23 cellular contexts compared by ENCODE assay signal in genomic region chr12:101707131-101707782, GRCh38. TPM values are rescaled to one million over a fixed set of nuclear protein-coding genes. Genes with fewer than 3 reads are reported as not detected.
A peak's percentile ranks its signal among the peaks of the same experiment; 100 is the strongest.
DNase-seq lines count a peak whose midpoint lies in the region; ATAC-seq, FAIRE-seq and TF ChIP-seq lines count a peak whose summit lies in the region.
"Had no signal": no experiment of that assay in that cellular context is flagged by ENCODE, and none has a peak within 500 bp of the region (broad histone marks: within the 10 kb centered on the region; RNA-seq: fewer than 3 reads in every experiment).

No MANE protein-coding gene starts in this region.

- no peaks in the 10 kb centered on the region for H3K9me3 ChIP-seq in IMR-90 (ENCODE audit: control insufficient read depth, insufficient read depth, low read length)
- H3K9me3 ChIP-seq in GM12878 (replicated peaks; ENCODE audit: control insufficient read depth, insufficient read depth, low read length): no peaks in the 10 kb centered on the region
- H3K9me3 ChIP-seq in lung (ENCODE audit: control insufficient read depth in 2 of 2, insufficient read depth in 1 of 2, low read length in 1 of 2): no peaks in the 10 kb centered on the region
- no peaks in the 10 kb centered on the region for H3K9me3 ChIP-seq in esophagus muscularis mucosa
- no peaks in the 10 kb centered on the region for H3K9me3 ChIP-seq in prostate gland
- H3K9me3 ChIP-seq: psoas muscle, spleen had no signal

- POLR2A ChIA-PET in IMR-90 (lab: Charles Lee; ENCODE audit: unreplicated experiment): no interaction called here
- POLR2A ChIA-PET in GM12878 (lab: Charles Lee): no interaction called here

- TF ChIP-seq RAD21 in IMR-90 (IDR thresholded peaks at IDR 0.05; ENCODE audit: low read length) (no peak), GM12878 (IDR thresholded peaks at IDR 0.05; ENCODE audit: insufficient read depth, low read depth, low read length) (no peak)

- H3K4me2 ChIP-seq in IMR-90 (ENCODE audit: low read depth, low read length): no peak overlapping the region
- H3K4me2 ChIP-seq in GM12878 (ENCODE audit: control insufficient read depth, insufficient read depth): no peak overlapping the region

- no peak overlapping the region for H4K5ac ChIP-seq in IMR-90 (ENCODE audit: low read depth, low read length)

- no peak overlapping the region for H3K4me3 ChIP-seq in IMR-90 (ENCODE audit: insufficient read depth, low read depth, low read length)
- H3K4me3 ChIP-seq in GM12878: no peak overlapping the region
- H3K4me3 ChIP-seq in lung: no peak overlapping the region
- no peak overlapping the region for H3K4me3 ChIP-seq in esophagus muscularis mucosa
- H3K4me3 ChIP-seq in prostate gland: no peak overlapping the region
- H3K4me3 ChIP-seq: GM23248, psoas muscle, spleen had no signal

- no peak overlapping the region for H4K91ac ChIP-seq in IMR-90 (ENCODE audit: insufficient read depth, low read depth, low read length)

- no peak for FAIRE-seq in GM12878 (lab: Jason Lieb, UNC)
- FAIRE-seq: GM12891 had no signal

- H3K4ac ChIP-seq in IMR-90 (ENCODE audit: low read depth, low read length): no peak overlapping the region

- no peak overlapping the region for H2BK15ac ChIP-seq in IMR-90 (ENCODE audit: low read depth, low read length)

- no peak overlapping the region for H2AFZ ChIP-seq in IMR-90 (replicated peaks; ENCODE audit: low read length, poor library complexity)
- no peak overlapping the region for H2AFZ ChIP-seq in GM12878 (ENCODE audit: control insufficient read depth, low read depth, low read length)
- H2AFZ ChIP-seq: GM23248 had no signal

- BruUV-seq in IMR-90 (replicated peaks; lab: Mats Ljungman, UMichigan) (no TSS peak), GM12878 (replicated peaks; lab: Mats Ljungman, UMichigan) (no TSS peak)

- RAD21 ChIA-PET in GM12878 (lab: Charles Lee; ENCODE audit: unreplicated experiment): no interaction called here

- H3K4me1 ChIP-seq in IMR-90 (ENCODE audit: control insufficient read depth, insufficient read depth, low read length) (no peaks in the 10 kb centered on the region), GM12878 (ENCODE audit: control insufficient read depth, insufficient read depth, low read length) (no peaks in the 10 kb centered on the region), lung (ENCODE audit: control insufficient read depth in 2 of 2, insufficient read depth in 2 of 2, low read length in 2 of 2) (peaks cover 3 to 20% of the 10 kb centered on the region in 2 donors), esophagus muscularis mucosa (peaks cover 11 to 53% (median 31%) of the 10 kb centered on the region in 4 donors), prostate gland (replicated peaks) (no peaks in the 10 kb centered on the region)
- H3K4me1 ChIP-seq: foreskin keratinocyte had no signal

- H3K36me3 ChIP-seq in IMR-90 (ENCODE audit: control insufficient read depth, insufficient read depth, low read length): no peaks in the 10 kb centered on the region
- no peaks in the 10 kb centered on the region for H3K36me3 ChIP-seq in GM12878 (ENCODE audit: control insufficient read depth in 2 of 2, insufficient read depth in 2 of 2, low read length in 1 of 2)
- H3K36me3 ChIP-seq in lung (ENCODE audit: control insufficient read depth in 2 of 2, insufficient read depth in 2 of 2, low read length in 2 of 2): no peaks in the 10 kb centered on the region
- H3K36me3 ChIP-seq in esophagus muscularis mucosa: no peaks in the 10 kb centered on the region
- H3K36me3 ChIP-seq in prostate gland: no peaks in the 10 kb centered on the region
- H3K36me3 ChIP-seq: spleen had no signal

- no peak overlapping the region for H3K9ac ChIP-seq in IMR-90 (ENCODE audit: low read depth, low read length)
- H3K9ac ChIP-seq in GM12878 (ENCODE audit: control insufficient read depth, insufficient read depth, low read length): no peak overlapping the region
- H3K9ac ChIP-seq: GM23248 had no signal

- no peak overlapping the region for H4K8ac ChIP-seq in IMR-90 (ENCODE audit: low read depth in 2 of 2, low read length in 2 of 2)

- no peak overlapping the region for H2AK9ac ChIP-seq in IMR-90 (replicated peaks; ENCODE audit: low read depth, low read length, poor library complexity)

- SMC1A ChIA-PET in GM12878 (lab: Charles Lee; ENCODE audit: uncharacterized antibody, unreplicated experiment): interaction anchor here (0.9 to 1.5 kb wide), 6 partner anchors 8 to 100 kb away, joined by 3 to 5 read pairs (median 4); no protein-coding TSS in a partner anchor

- in situ Hi-C loops in IMR-90 (cut with MboI; ENCODE audit: low sequenced_read_pairs): no loop called here
- in situ Hi-C loops in GM12878 (cut with MboI): no loop called here

- no peak overlapping the region for H3K56ac ChIP-seq in IMR-90 (ENCODE audit: extremely low read depth, insufficient read depth, low read length)

- H3K79me2 ChIP-seq in GM12878 (ENCODE audit: control insufficient read depth, insufficient read depth, low read length): no peaks in the 10 kb centered on the region

- TF ChIP-seq POLR2A in IMR-90 (IDR thresholded peaks at IDR 0.05; ENCODE audit: low read depth, low read length): no peak
- no peak for TF ChIP-seq POLR2A in GM12878 (IDR thresholded peaks at IDR 0.05; ENCODE audit: low read depth, low read length)
- no peak for TF ChIP-seq POLR2A in esophagus muscularis mucosa (IDR thresholded peaks at IDR 0.05; ENCODE audit: low read depth)
- TF ChIP-seq POLR2A in prostate gland (IDR thresholded peaks at IDR 0.05): no peak

- peaks cover 4% of the 10 kb centered on the region; the same call in 1 of the 2 replicates for H4K20me1 ChIP-seq in IMR-90 (ENCODE audit: insufficient read depth, low read length)
- no peaks in the 10 kb centered on the region for H4K20me1 ChIP-seq in GM12878 (ENCODE audit: control insufficient read depth, insufficient read depth)

- H2AK5ac ChIP-seq in IMR-90 (ENCODE audit: low read depth, low read length): no peak overlapping the region

- CTCF ChIA-PET in IMR-90 (lab: Yijun Ruan, JAX): interaction anchor here (1.0 kb wide), 2 partner anchors 8 to 15 kb away, joined by 3 read pairs; no protein-coding TSS in a partner anchor
- CTCF ChIA-PET in GM12878 (lab: Yijun Ruan, JAX): no interaction called here

- DNase-seq in A172 (ENCODE audit: low spot score) (peak; percentile 18), IMR-90 (peak; percentile 55), GM12878 (ENCODE audit: low read depth, low spot score) (no peak), lung (ENCODE audit: low spot score) (no peak), posterior vena cava (ENCODE audit: low spot score) (no peak), esophagus muscularis mucosa (ENCODE audit: extremely low spot score) (no peak), prostate gland (ENCODE audit: low spot score) (no peak), Ammon's horn (ENCODE audit: low spot score) (no peak)
- DNase-seq: activated CD4-positive, alpha-beta T cell treated with anti-CD3 and anti-CD28 coated beads, Interleukin-2, amount 50 U/mL, for 1 hour; activated T-cell treated with anti-CD3 and anti-CD28 coated beads, Interleukin-2, amount 50 U/mL, for 1 hour; CD8-positive, alpha-beta memory T cell; cerebellar nuclear complex; foreskin keratinocyte; GM23248; naive thymus-derived CD8-positive, alpha-beta T cell; NCI-H1436 treated with DMSO at 0.1 percent for 48 hours; NCI-H2227 treated with DMSO at 0.1 percent for 48 hours; NK-92 treated with Interleukin-12 subunit alpha and Interleukin-12 subunit beta, amount 100 ng/mL, for 24 hours; psoas muscle; spleen; stimulated activated naive CD4-positive, alpha-beta T cell treated with Interleukin-2 at 50 U/mL for 16 hours; T-helper 9 cell had no signal

- H2BK20ac ChIP-seq in IMR-90 (ENCODE audit: low read depth, low read length): no peak overlapping the region

- no peak for TF ChIP-seq CTCF in IMR-90 (conservative IDR thresholded peaks at IDR 0.05; ENCODE audit: low read depth, low read length)
- TF ChIP-seq CTCF in GM12878 (IDR thresholded peaks at IDR 0.05 in 2 of 3, conservative IDR thresholded peaks at IDR 0.05 in 1 of 3; ENCODE audit: control insufficient read depth in 2 of 3, extremely low read depth in 1 of 3, insufficient read depth in 1 of 3, low read depth in 3 of 3, low read length in 3 of 3): no peak
- no peak for TF ChIP-seq CTCF in lung (IDR thresholded peaks at IDR 0.05; ENCODE audit: control extremely low read depth, extremely low read depth)
- no peak for TF ChIP-seq CTCF in esophagus muscularis mucosa (IDR thresholded peaks at IDR 0.05)
- TF ChIP-seq CTCF in prostate gland (IDR thresholded peaks at IDR 0.05): no peak

- H3K23ac ChIP-seq in IMR-90 (ENCODE audit: low read depth, low read length): no peak overlapping the region

- H3K18ac ChIP-seq in IMR-90 (ENCODE audit: low read depth, low read length): no peak overlapping the region

- peaks cover 11 to 25% of the 10 kb centered on the region in 2 experiments; a peak in 3 of 4 replicates for H3K79me1 ChIP-seq in IMR-90 (ENCODE audit: low read depth in 1 of 2, low read length in 2 of 2)

- H2BK120ac ChIP-seq in IMR-90 (ENCODE audit: low read depth, low read length): no peak overlapping the region

- TF ChIP-seq EP300 in GM12878 (IDR thresholded peaks at IDR 0.05; ENCODE audit: borderline replicate concordance in 1 of 2, control insufficient read depth in 1 of 2, low read depth in 2 of 2, low read length in 2 of 2): no peak
- no peak for TF ChIP-seq EP300 in esophagus muscularis mucosa (IDR thresholded peaks at IDR 0.05)

- H3K27me3 ChIP-seq in IMR-90 (ENCODE audit: control insufficient read depth, insufficient read depth, low read length) (no peaks in the 10 kb centered on the region), GM12878 (replicated peaks in 1 of 2; ENCODE audit: control insufficient read depth in 2 of 2, insufficient read depth in 2 of 2, low read length in 1 of 2) (no peaks in the 10 kb centered on the region), lung (ENCODE audit: control insufficient read depth, insufficient read depth) (no peaks in the 10 kb centered on the region), esophagus muscularis mucosa (no peaks in the 10 kb centered on the region), prostate gland (replicated peaks; ENCODE audit: insufficient read depth) (no peaks in the 10 kb centered on the region)
- H3K27me3 ChIP-seq: foreskin keratinocyte, spleen had no signal

- no peak overlapping the region for H2BK5ac ChIP-seq in IMR-90 (ENCODE audit: low read depth, low read length, poor library complexity, severe bottlenecking)

- H3K14ac ChIP-seq in IMR-90 (replicated peaks; ENCODE audit: low read depth, low read length): no peak overlapping the region

- no peak overlapping the region for H3K27ac ChIP-seq in IMR-90 (ENCODE audit: insufficient read depth, low read length)
- no peak overlapping the region for H3K27ac ChIP-seq in GM12878 (ENCODE audit: control insufficient read depth, insufficient read depth)
- H3K27ac ChIP-seq in lung (ENCODE audit: low read depth in 1 of 2, low read length in 1 of 2): no peak overlapping the region
- H3K27ac ChIP-seq in esophagus muscularis mucosa (replicated peaks in 1 of 4): no peak overlapping the region
- H3K27ac ChIP-seq in prostate gland: no peak overlapping the region
- H3K27ac ChIP-seq: foreskin keratinocyte, GM23248, psoas muscle, spleen had no signal

- no peaks in the 10 kb centered on the region for H3K9me1 ChIP-seq in IMR-90 (ENCODE audit: insufficient read depth, low read length)

- ATAC-seq in IMR-90 (ENCODE audit: low read depth) (peak; percentile 49), GM12878 (peak; percentile 15; the same call in 1 of the 3 replicates), lung (ENCODE audit: insufficient read depth, low FRiP score) (peak; percentile 75)
- ATAC-seq: foreskin keratinocyte; naive thymus-derived CD8-positive, alpha-beta T cell had no signal

- intact Hi-C loops in IMR-90 (cut with micrococcal nuclease): no loop called here
- intact Hi-C loops in GM12878 (cut with micrococcal nuclease; ENCODE audit: unreplicated experiment): no loop called here
- intact Hi-C loops in posterior vena cava (cut with DNase I): no loop called here
- intact Hi-C loops in esophagus muscularis mucosa (cut with DNase I): no loop called here
- intact Hi-C loops in prostate gland (cut with DNase I): no loop called here

- dilution Hi-C loops in IMR-90 (cut with HindIII; ENCODE audit: low sequenced_read_pairs, unreplicated experiment): no loop called here

RNA-seq across cellular contexts. Expression of gene CHPT1, which starts 9.8 kb away (rescaled TPM):
- 49.3 and 53.7 TPM in 2 replicates for total RNA-seq in A172 (2014; rRNA removed; shearing (Covaris generic))
- 8.1 and 18.6 TPM in 2 replicates for total RNA-seq in IMR-90 (2012; rRNA removed)
- polyA plus RNA-seq in IMR-90 (2012; rRNA removed): 11.4 and 11.7 TPM in 2 replicates
- 2.1 and 10.0 TPM in 2 replicates for polyA plus RNA-seq in IMR-90 (2012; cell fraction: cytosol; rRNA removed)
- 6.9 and 8.3 TPM in 2 replicates for polyA plus RNA-seq in IMR-90 (2012; cell fraction: nucleus; rRNA removed; ENCODE audit: low replicate concordance)
- total RNA-seq in GM12878 (2013; cell fraction: nucleolus; rRNA removed): 5.9 and 11.6 TPM in 2 replicates
- 6.8 and 8.4 TPM in 2 replicates for total RNA-seq in GM12878 (2014; rRNA removed)
- 3.6 and 4.1 TPM in 2 replicates for total RNA-seq in GM12878 (2014; rRNA removed; fragmentation: Illumina TruSeq; extraction: Trizol)
- 5.2 and 5.3 TPM in 2 replicates for total RNA-seq in GM12878 (2021)
- 4.5 TPM for polyA plus RNA-seq in GM12878 (2011; ENCODE audit: low read depth)
- polyA plus RNA-seq in GM12878 (2011; rRNA removed): 4.3 and 4.9 TPM in 2 replicates
- 1.8 and 2.3 TPM in 2 replicates for polyA plus RNA-seq in GM12878 (2011; cell fraction: cytosol; rRNA removed)
- 2.6 and 3.1 TPM in 2 replicates for polyA plus RNA-seq in GM12878 (2011; cell fraction: nucleus; rRNA removed)
- 8.0 and 10.0 TPM in 2 replicates for polyA plus RNA-seq in GM12878 (2012)
- polyA plus RNA-seq in GM12878 (2014; fragmentation: Illumina TruSeq; extraction: Trizol): 2.7 and 3.4 TPM in 2 replicates
- 1 to 10 TPM in 1 of 2 experiments, under 1 TPM in 1; 0.85 to 1.7 TPM for polyA plus RNA-seq in GM12878 (2014; fragmentation: Nextera tagmentation; extraction: Ambion mirVana)
- 4.3 and 4.5 TPM in 2 replicates for polyA plus RNA-seq in GM12878 (2014; rRNA removed)
- polyA plus RNA-seq in GM12878 (2016; fragmentation: Nextera tagmentation; extraction: Ambion mirVana): 10 to 100 TPM in 1 of 2 experiments, 1 to 10 TPM in 1; 1.5 to 10.2 TPM
- polyA minus RNA-seq in GM12878 (2011; rRNA and poly(A)+ RNA removed): 1.2 and 2.4 TPM in 2 replicates
- polyA minus RNA-seq in GM12878 (2011; cell fraction: cytosol; rRNA and poly(A)+ RNA removed): 0.94 and 3.0 TPM in 2 replicates
- polyA minus RNA-seq in GM12878 (2011; cell fraction: nucleus; rRNA and poly(A)+ RNA removed): 4.6 and 7.3 TPM in 2 replicates
- 10 to 100 TPM; 34.4 to 48.1 TPM for total RNA-seq in lung
- 10 to 100 TPM; 25.1 to 60.9 TPM for polyA plus RNA-seq in lung
- 10 to 100 TPM; 45.6 to 49.1 TPM for total RNA-seq in posterior vena cava
- 100 to 1,000 TPM in 1 of 4 donors, 10 to 100 TPM in 3; 57.5 to 180 (median 83.8) TPM for total RNA-seq in esophagus muscularis mucosa
- total RNA-seq in prostate gland: 100 to 1,000 TPM; 106 to 129 TPM

RNA-seq across cellular contexts. Expression of gene SYCP3, which starts 32.0 kb away (rescaled TPM):
- total RNA-seq in A172 (2014; rRNA removed; shearing (Covaris generic)): not detected in 2 replicates
- total RNA-seq in IMR-90 (2012; rRNA removed) (under 0.01 TPM in 1 of 2 replicates, not detected in the other), GM12878 (2014; rRNA removed) (0.17 and 0.54 TPM in 2 replicates), GM12878 (2014; rRNA removed; fragmentation: Illumina TruSeq; extraction: Trizol) (0.32 and 0.45 TPM in 2 replicates), GM12878 (2021) (0.05 and 0.28 TPM in 2 replicates), lung (1 to 10 TPM in 1 of 2 donors, under 1 TPM in 1; 0.46 to 1.2 TPM), posterior vena cava (under 1 TPM in 1 of 2 donors, not detected in 1; 0.24 TPM), esophagus muscularis mucosa (not detected), prostate gland (10 to 100 TPM in 1 of 2 donors, not detected in 1; 14.0 TPM)
- polyA plus RNA-seq in IMR-90 (2012; rRNA removed) (0.07 TPM in 1 of 2 replicates, not detected in the other), GM12878 (2011; rRNA removed) (0.12 and 0.42 TPM in 2 replicates), GM12878 (2014; fragmentation: Illumina TruSeq; extraction: Trizol) (0.15 TPM in 1 of 2 replicates, not detected in the other), GM12878 (2014; fragmentation: Nextera tagmentation; extraction: Ambion mirVana) (under 1 TPM; 0.55 to 0.58 TPM), GM12878 (2014; rRNA removed) (0.13 and 0.24 TPM in 2 replicates), GM12878 (2016; fragmentation: Nextera tagmentation; extraction: Ambion mirVana) (under 1 TPM; 0.08 to 0.25 TPM), lung (under 1 TPM; 0.05 to 0.89 TPM)
- polyA plus RNA-seq in IMR-90 (2012; cell fraction: cytosol; rRNA removed): not detected in 2 replicates
- 0.10 TPM in 1 of 2 replicates, not detected in the other for polyA plus RNA-seq in IMR-90 (2012; cell fraction: nucleus; rRNA removed; ENCODE audit: low replicate concordance)
- 0.24 and 0.33 TPM in 2 replicates for total RNA-seq in GM12878 (2013; cell fraction: nucleolus; rRNA removed)
- 0.34 TPM for polyA plus RNA-seq in GM12878 (2011; ENCODE audit: low read depth)
- polyA plus RNA-seq in GM12878 (2011; cell fraction: cytosol; rRNA removed): 0.03 TPM in 1 of 2 replicates, not detected in the other
- 0.42 and 0.46 TPM in 2 replicates for polyA plus RNA-seq in GM12878 (2011; cell fraction: nucleus; rRNA removed)
- 0.53 and 0.54 TPM in 2 replicates for polyA plus RNA-seq in GM12878 (2012)
- 0.31 and 0.37 TPM in 2 replicates for polyA minus RNA-seq in GM12878 (2011; rRNA and poly(A)+ RNA removed)
- polyA minus RNA-seq in GM12878 (2011; cell fraction: cytosol; rRNA and poly(A)+ RNA removed): not detected in 2 replicates
- polyA minus RNA-seq in GM12878 (2011; cell fraction: nucleus; rRNA and poly(A)+ RNA removed): 0.29 and 0.60 TPM in 2 replicates
- total RNA-seq: GM23248 had no signal

Comparison
In these comparisons a context has a peak if more than half of its experiments do, and no peak if none do; other contexts are left out.
1. DNase-seq: peak in A172 (single experiment) and IMR-90 (single experiment); none in GM12878 (single experiment), lung (single experiment), posterior vena cava (single experiment), esophagus muscularis mucosa (single experiment), prostate gland (single experiment) and Ammon's horn (single experiment).
2. ATAC-seq: peak in every context shown above with its lines; median percentile 75 in lung; 49 in IMR-90; 15 in GM12878.